ENCODE assay signal across 8 cellular contexts in genomic region chr1:171655215-171656116, GRCh38. TPM values are rescaled to one million over a fixed set of nuclear protein-coding genes. Genes with fewer than 3 reads are reported as not detected.
A peak's percentile ranks its signal among the peaks of the same experiment; 100 is the strongest.
DNase-seq lines count a peak whose midpoint lies in the region; ATAC-seq, FAIRE-seq and TF ChIP-seq lines count a peak whose summit lies in the region.

No MANE protein-coding gene starts in this region.

- H3K9ac ChIP-seq in SK-N-SH, result no peak overlapping the region

- H2AFZ ChIP-seq in SK-N-SH (ENCODE audit: low read depth), result 0 out of 2 replicates have a peak overlapping the region, but pooled peaks have one; percentile 46

- no peaks in the 10 kb centered on the region for H4K20me1 ChIP-seq in SK-N-SH (ENCODE audit: insufficient read depth)

- H3K4me3 ChIP-seq in SK-N-SH (ENCODE audit: low read depth in 2 of 2, low read length in 1 of 2) (no peak overlapping the region), small intestine (ENCODE audit: low read depth in 1 of 2, low read length in 2 of 2) (no peak overlapping the region)

- H3K27ac ChIP-seq in SK-N-SH (ENCODE audit: low read depth in 2 of 2, low read length in 1 of 2) (no peak overlapping the region), small intestine (ENCODE audit: low read depth in 1 of 2, low read length in 1 of 2) (peak overlapping the region in 1 of 2 donors; percentile 56)

- WGBS in SK-N-SH (ENCODE audit: low lambda C conversion rate), result 61% methylated on average over 21 of the region's 21 CpGs
- 30 to 51% (median 41%) methylated on average over 21 of the region's 21 CpGs for WGBS in small intestine, 3 donors

- no peak; the same call in 1 of the 2 replicates for TF ChIP-seq RAD21 in SK-N-SH (IDR thresholded peaks at IDR 0.05; ENCODE audit: low read length)

- H3K27me3 ChIP-seq in SK-N-SH (ENCODE audit: insufficient read depth), result no peaks in the 10 kb centered on the region
- H3K27me3 ChIP-seq in small intestine (ENCODE audit: control insufficient read depth in 2 of 2, insufficient read depth in 2 of 2, low read length in 2 of 2), result no peaks in the 10 kb centered on the region

- peak; percentile 84 for TF ChIP-seq CTCF in GM10266 (IDR thresholded peaks at IDR 0.05; ENCODE audit: control insufficient read depth, insufficient read depth, low read depth, missing control alignments)
- peak; percentile 59 for TF ChIP-seq CTCF in SK-N-SH (IDR thresholded peaks at IDR 0.05)

- peak overlapping the region; percentile 49 for H3K4me3 Mint-ChIP-seq in activated naive CD8-positive, alpha-beta T cell treated with anti-CD3 and anti-CD28 coated beads for 36 hours

- TF ChIP-seq EP300 in SK-N-SH (IDR thresholded peaks at IDR 0.05; ENCODE audit: borderline replicate concordance in 1 of 2, low read depth in 1 of 2, low read length in 1 of 2), result no peak

- H3K79me2 ChIP-seq in SK-N-SH (ENCODE audit: insufficient read depth), result no peaks in the 10 kb centered on the region

- CTCF ChIA-PET in SK-N-SH (lab: Yijun Ruan, JAX), result interaction anchor here (0.6 to 2.9 kb wide), 7 partner anchors 10 to 1978 kb away, joined by 3 to 19 read pairs (median 4); no protein-coding TSS in a partner anchor

- no peaks in the 10 kb centered on the region for H3K9me2 ChIP-seq in SK-N-SH

- no peaks in the 10 kb centered on the region for H3K9me3 ChIP-seq in SK-N-SH
- H3K9me3 ChIP-seq in small intestine (ENCODE audit: control insufficient read depth, low read depth), result no peaks in the 10 kb centered on the region

- no peaks in the 10 kb centered on the region for H3K9me3 Mint-ChIP-seq in activated naive CD8-positive, alpha-beta T cell treated with anti-CD3 and anti-CD28 coated beads for 36 hours

- ATAC-seq in HG03066 (IDR thresholded peaks at IDR 0.05; ENCODE audit: low read depth, unreplicated experiment) (peak; percentile 77), left ventricle myocardium superior (peak; percentile 93), HG02763 (IDR thresholded peaks at IDR 0.05; ENCODE audit: unreplicated experiment) (no peak)

- H3K36me3 Mint-ChIP-seq in activated naive CD8-positive, alpha-beta T cell treated with anti-CD3 and anti-CD28 coated beads for 36 hours, result no peaks in the 10 kb centered on the region

- DNase-seq in GM10266 (ENCODE audit: extremely low spot score) (peak; percentile 70), SK-N-SH (peak; percentile 56), left ventricle myocardium superior (peak; percentile 92), small intestine (peak; percentile 23), DMS114 treated with DMSO at 0.1 percent for 48 hours (lab: John Stamatoyannopoulos, UW; ENCODE audit: unreplicated experiment) (no peak)
- DNase-seq in activated naive CD8-positive, alpha-beta T cell treated with anti-CD3 and anti-CD28 coated beads for 36 hours, result peak; percentile 72

- no peaks in the 10 kb centered on the region for H3F3A ChIP-seq in SK-N-SH (replicated peaks; ENCODE audit: insufficient read depth)

- H3K4me2 ChIP-seq in SK-N-SH, result no peak overlapping the region

- no peaks in the 10 kb centered on the region for H3K36me3 ChIP-seq in SK-N-SH (replicated peaks in 1 of 2; ENCODE audit: control insufficient read depth in 1 of 2, insufficient read depth in 2 of 2, low read length in 1 of 2)
- no peaks in the 10 kb centered on the region for H3K36me3 ChIP-seq in small intestine (ENCODE audit: control insufficient read depth in 2 of 2, insufficient read depth in 2 of 2, low read length in 2 of 2)

- H3K4me1 Mint-ChIP-seq in activated naive CD8-positive, alpha-beta T cell treated with anti-CD3 and anti-CD28 coated beads for 36 hours, result peaks cover 8% of the 10 kb centered on the region

- POLR2A ChIA-PET in SK-N-SH (lab: Yijun Ruan, JAX), result no interaction called here

- H3K27me3 Mint-ChIP-seq in activated naive CD8-positive, alpha-beta T cell treated with anti-CD3 and anti-CD28 coated beads for 36 hours, result peaks cover 22% of the 10 kb centered on the region

- no peak for FAIRE-seq in small intestine (lab: Jason Lieb, UNC)

- intact Hi-C loops in left ventricle myocardium superior (cut with micrococcal nuclease), result no loop called here

- H3K4me1 ChIP-seq in SK-N-SH (ENCODE audit: control insufficient read depth in 1 of 2, insufficient read depth in 2 of 2, low read depth in 1 of 2, low read length in 1 of 2) (peaks cover 0 to 4% of the 10 kb centered on the region in 2 experiments; a peak in 1 of 4 replicates), small intestine (ENCODE audit: control insufficient read depth in 2 of 2, insufficient read depth in 1 of 2, low read depth in 1 of 2, low read length in 1 of 2) (no peaks in the 10 kb centered on the region)

- H3K27ac Mint-ChIP-seq in activated naive CD8-positive, alpha-beta T cell treated with anti-CD3 and anti-CD28 coated beads for 36 hours, result no peak overlapping the region

TF ChIP-seq in SK-N-SH, 30 proteins besides CTCF, POLR2A, EP300 and RAD21:
- peak; percentile 25; the same call in 1 of the 2 replicates for TF ChIP-seq SMC3 (IDR thresholded peaks at IDR 0.05; ENCODE audit: low read depth, low read length)
- TF ChIP-seq MXI1 (IDR thresholded peaks at IDR 0.05; ENCODE audit: low read depth, low read length), result no peak

RNA-seq across cellular contexts. Expression of gene MYOC, which starts 3.0 kb away (rescaled TPM):
- not detected in 2 replicates for polyA plus RNA-seq in SK-N-SH (2012; rRNA removed)
- not detected in 2 replicates for polyA plus RNA-seq in SK-N-SH (2012; cell fraction: cytosol; rRNA removed)
- not detected in 2 replicates for polyA plus RNA-seq in SK-N-SH (2012; cell fraction: nucleus; rRNA removed)
- not detected for total RNA-seq in activated naive CD8-positive, alpha-beta T cell treated with anti-CD3 and anti-CD28 coated beads for 36 hours
- 8.3 TPM for total RNA-seq in left ventricle myocardium superior
- 1 to 10 TPM in 1 of 3 donors, not detected in 2; 2.0 TPM for polyA plus RNA-seq in small intestine

RNA-seq across cellular contexts. Expression of gene MYOCOS, which starts 33.4 kb away (rescaled TPM):
- not detected in 2 replicates for polyA plus RNA-seq in SK-N-SH (2012; rRNA removed)
- polyA plus RNA-seq in SK-N-SH (2012; cell fraction: cytosol; rRNA removed), result not detected in 2 replicates
- 0.02 TPM in 1 of 2 replicates, not detected in the other for polyA plus RNA-seq in SK-N-SH (2012; cell fraction: nucleus; rRNA removed)
- total RNA-seq in activated naive CD8-positive, alpha-beta T cell treated with anti-CD3 and anti-CD28 coated beads for 36 hours, result under 1 TPM in 1 of 2 experiments, not detected in 1; 0.14 TPM
- not detected for total RNA-seq in left ventricle myocardium superior
- not detected for polyA plus RNA-seq in small intestine
